Comparison of ENCODE assay signal across 8 cellular contexts in genomic region chr16:68528686-68529379, GRCh38. TPM values are rescaled to one million over a fixed set of nuclear protein-coding genes. Genes with fewer than 3 reads are reported as not detected.
A peak's percentile ranks its signal among the peaks of the same experiment; 100 is the strongest.
DNase-seq lines count a peak whose midpoint lies in the region; ATAC-seq lines count a peak whose summit lies in the region.

No MANE protein-coding gene starts in this region.

- H3K36me3 Mint-ChIP-seq in central memory CD8-positive, alpha-beta T cell (ENCODE audit: insufficient read depth) = peaks cover 4% of the 10 kb centered on the region

- H3K4me1 Mint-ChIP-seq in central memory CD8-positive, alpha-beta T cell = peaks cover 20% of the 10 kb centered on the region

- H3K27ac Mint-ChIP-seq in central memory CD8-positive, alpha-beta T cell (ENCODE audit: low read depth) = peak overlapping the region; percentile 63

- intact Hi-C loops in left colon (cut with DNase I, micrococcal nuclease) = loop anchor here in 1 of 2 donors (10.0 kb wide), 2 partner anchors 266 to 596 kb away; no protein-coding TSS in a partner anchor

- no peaks in the 10 kb centered on the region for H3K9me3 Mint-ChIP-seq in central memory CD8-positive, alpha-beta T cell

- H3K4me3 Mint-ChIP-seq in central memory CD8-positive, alpha-beta T cell = peak overlapping the region; percentile 88

- ATAC-seq in GM18517 (IDR thresholded peaks at IDR 0.05; ENCODE audit: unreplicated experiment) (peak; percentile 80), HG03354 (IDR thresholded peaks at IDR 0.05; ENCODE audit: poor library complexity, severe bottlenecking, unreplicated experiment) (peak; percentile 85), left colon (peak; percentile 84)
- ATAC-seq in central memory CD8-positive, alpha-beta T cell (replicated peaks; ENCODE audit: extremely low read depth, poor library complexity, severe bottlenecking) = peak; percentile 84

- H3K27me3 Mint-ChIP-seq in central memory CD8-positive, alpha-beta T cell = no peaks in the 10 kb centered on the region

- peak; percentile 98 for DNase-seq in 8988T
- DNase-seq in NCI-H446 treated with DMSO at 0.1 percent for 48 hours (lab: John Stamatoyannopoulos, UW) = peak; percentile 5
- peak; percentile 87 for DNase-seq in activated CD4-positive, CD25-positive, alpha-beta regulatory T cell treated with anti-CD3 and anti-CD28 coated beads, Interleukin-2, amount 50 U/mL, for 72 hours
- peak; percentile 85 to 89 for DNase-seq in central memory CD8-positive, alpha-beta T cell (ENCODE audit: low spot score in 2 of 2)
- DNase-seq in left colon = peak; percentile 81 to 87
- DNase-seq in stimulated activated CD4-positive, alpha-beta T cell treated with anti-CD3 and anti-CD28 coated beads, Interleukin-2, amount 100 ng/mL, for 48 hours = peak; percentile 86 to 88

RNA-seq across cellular contexts. Expression of gene ZFP90, which starts 10.3 kb away (rescaled TPM):
- total RNA-seq in left colon = 1 to 10 TPM; 8.4 to 9.0 TPM

Comparison
In these comparisons a context has a peak if more than half of its experiments do, and no peak if none do; other contexts are left out.
1. Peak in every context shown above with its lines: DNase-seq and ATAC-seq.
2. DNase-seq: peak in every context shown above with its lines; median percentile 98 in 8988T; 87 in activated CD4-positive, CD25-positive, alpha-beta regulatory T cell treated with anti-CD3 and anti-CD28 coated beads, Interleukin-2, amount 50 U/mL, for 72 hours; 87 in central memory CD8-positive, alpha-beta T cell; 87 in stimulated activated CD4-positive, alpha-beta T cell treated with anti-CD3 and anti-CD28 coated beads, Interleukin-2, amount 100 ng/mL, for 48 hours; 84 in left colon; 5 in NCI-H446 treated with DMSO at 0.1 percent for 48 hours.